8 cellular contexts compared by ENCODE assay signal in genomic region chr3:48467473-48468267, GRCh38. TPM values are rescaled to one million over a fixed set of nuclear protein-coding genes. Genes with fewer than 3 reads are reported as not detected.
A peak's percentile ranks its signal among the peaks of the same experiment; 100 is the strongest.
DNase-seq lines count a peak whose midpoint lies in the region; ATAC-seq and TF ChIP-seq lines count a peak whose summit lies in the region.

No MANE protein-coding gene starts in this region.

- POLR2A ChIA-PET in A673 (lab: Charles Lee; ENCODE audit: low non-redundant PET): interaction anchor here (0.6 kb wide), 1 partner anchor 63 kb away, joined by 3 read pairs; no protein-coding TSS in a partner anchor

- H3K36me3 ChIP-seq in A673 (ENCODE audit: insufficient read depth, low read length, poor library complexity, severe bottlenecking) (peaks cover 4% of the 10 kb centered on the region), HUES6 (ENCODE audit: control insufficient read depth, insufficient read depth, low read length) (peaks cover 46% of the 10 kb centered on the region)

- H3K9me3 ChIP-seq in A673 (ENCODE audit: low read depth, low read length, poor library complexity, severe bottlenecking) (no peaks in the 10 kb centered on the region), HUES6 (ENCODE audit: control insufficient read depth, insufficient read depth, low read depth, low read length) (no peaks in the 10 kb centered on the region)

- H3K27me3 Mint-ChIP-seq in natural killer cell (ENCODE audit: low read depth in 2 of 2): no peaks in the 10 kb centered on the region

- peak overlapping the region; percentile 87 for H3K4me3 Mint-ChIP-seq in natural killer cell

- intact Hi-C loops in A673 (cut with micrococcal nuclease; ENCODE audit: unreplicated experiment): no loop called here
- intact Hi-C loops in natural killer cell (cut with micrococcal nuclease): loop anchor here (5.0 kb wide), 1 partner anchor 40 kb away; no protein-coding TSS in a partner anchor

- DNase-seq in A673 (ENCODE audit: low spot score) (no peak), cerebellar nuclear complex (lab: John Stamatoyannopoulos, UW) (peak; percentile 28 to 56), natural killer cell (no peak), AML-193 (lab: John Stamatoyannopoulos, UW) (no peak)

- H3K4me1 ChIP-seq in A673 (ENCODE audit: insufficient read depth, low read length, poor library complexity, severe bottlenecking) (peaks cover 12% of the 10 kb centered on the region), HUES6 (ENCODE audit: control insufficient read depth, insufficient read depth, low read length) (peaks cover 29% of the 10 kb centered on the region)

- H3K36me3 Mint-ChIP-seq in natural killer cell: no peaks in the 10 kb centered on the region

- CTCF ChIA-PET in A673 (lab: Charles Lee): no interaction called here

- H3K27ac Mint-ChIP-seq in natural killer cell: peak overlapping the region; percentile 97 to 99

- no TSS peak for BruUV-seq in A673 (replicated peaks; lab: Mats Ljungman, UMichigan)

- H3K4me1 Mint-ChIP-seq in natural killer cell: peaks cover 37 to 52% of the 10 kb centered on the region in 2 donors

- ATAC-seq in natural killer cell (no peak), GM18858 (IDR thresholded peaks at IDR 0.05; ENCODE audit: unreplicated experiment) (no peak), GM19023 (IDR thresholded peaks at IDR 0.05; ENCODE audit: unreplicated experiment) (no peak), HG02678 (IDR thresholded peaks at IDR 0.05; ENCODE audit: unreplicated experiment) (no peak)

- no peak overlapping the region for H3K9ac ChIP-seq in HUES6 (ENCODE audit: low read length)

- TF ChIP-seq CTCF in A673 (conservative IDR thresholded peaks at IDR 0.05; ENCODE audit: low read depth, low read length): no peak
- no peak for TF ChIP-seq CTCF in natural killer cell (IDR thresholded peaks at IDR 0.05)

- H3K4me3 ChIP-seq in A673 (ENCODE audit: low read depth, low read length, poor library complexity, severe bottlenecking) (no peak overlapping the region), HUES6 (ENCODE audit: low read depth, low read length) (no peak overlapping the region)

- H3K27ac ChIP-seq in A673 (ENCODE audit: low read depth, low read length, poor library complexity, severe bottlenecking): peak overlapping the region; percentile 47
- peak overlapping the region; percentile 97; the same call in 1 of the 2 replicates for H3K27ac ChIP-seq in HUES6 (ENCODE audit: low read depth, low read length)

- H3K27me3 ChIP-seq in A673 (replicated peaks; ENCODE audit: insufficient read depth, low read depth, low read length, poor library complexity): no peaks in the 10 kb centered on the region
- H3K27me3 ChIP-seq in HUES6 (ENCODE audit: control insufficient read depth, insufficient read depth, low read length): no peaks in the 10 kb centered on the region

- no peaks in the 10 kb centered on the region for H3K9me3 Mint-ChIP-seq in natural killer cell

RNA-seq across cellular contexts. Expression of gene ATRIP, which starts 21.1 kb away (rescaled TPM):
- 9.5 and 9.7 TPM in 2 replicates for total RNA-seq in A673 (2021)
- total RNA-seq in natural killer cell: 10 to 100 TPM in 2 of 3 donors, 1 to 10 TPM in 1; 8.5 to 11.0 (median 10.6) TPM

RNA-seq across cellular contexts. Expression of gene TMA7, which starts 27.6 kb away (rescaled TPM):
- total RNA-seq in A673 (2021) (118 and 152 TPM in 2 replicates), natural killer cell (100 to 1,000 TPM; 192 to 239 (median 229) TPM)

RNA-seq across cellular contexts. Expression of gene CCDC51, which starts 27.8 kb away (rescaled TPM):
- total RNA-seq in A673 (2021) (11.7 and 11.8 TPM in 2 replicates), natural killer cell (1 to 10 TPM; 4.4 to 8.8 (median 6.8) TPM)

RNA-seq across cellular contexts. Expression of gene SHISA5, which starts 36.3 kb away (rescaled TPM):
- 61.8 and 63.5 TPM in 2 replicates for total RNA-seq in A673 (2021)
- 100 to 1,000 TPM; 211 to 237 (median 218) TPM for total RNA-seq in natural killer cell

RNA-seq across cellular contexts. Expression of gene PLXNB1, which starts 37.8 kb away (rescaled TPM):
- total RNA-seq in A673 (2021) (24.6 and 38.0 TPM in 2 replicates), natural killer cell (1 to 10 TPM; 4.3 to 5.0 (median 4.4) TPM)

Comparison
In these comparisons a context has a peak if more than half of its experiments do, and no peak if none do; other contexts are left out.
1. DNase-seq: peak in cerebellar nuclear complex (2 of 2); none in A673 (single experiment), natural killer cell (single experiment) and AML-193 (0 of 2).